Comparison of ENCODE assay signal across 8 cellular contexts in the genomic region with DNA sequence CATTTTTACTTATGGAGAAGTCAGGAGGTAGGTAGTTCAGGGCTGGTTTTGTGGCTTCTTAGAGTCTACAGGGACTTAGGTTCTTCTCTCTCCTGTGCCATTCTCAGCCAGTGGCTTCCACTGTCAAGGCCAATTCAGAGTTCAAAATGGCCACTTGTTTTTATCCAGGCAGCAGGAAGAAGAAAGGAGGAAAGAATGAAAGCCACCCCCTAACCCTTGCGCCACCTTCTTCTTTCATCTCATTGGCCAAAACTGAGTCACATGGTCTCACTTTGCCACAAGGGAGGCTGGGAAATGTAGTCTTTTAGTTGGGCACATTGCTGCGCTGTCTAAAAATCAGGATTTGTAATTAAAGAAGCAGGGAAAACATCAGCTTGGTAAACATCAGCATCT.
DNase-seq lines count a peak whose midpoint lies in the region; TF ChIP-seq lines count a peak whose summit lies in the region.

No MANE protein-coding gene starts in this region.

- H3K4me1 ChIP-seq in BE2C (no peaks in the 10 kb centered on the region), adipocyte (ENCODE audit: control insufficient read depth, insufficient read depth, low read length) (peaks cover 80% of the 10 kb centered on the region), thymus (ENCODE audit: control insufficient read depth, insufficient read depth, low read length) (peaks cover 11% of the 10 kb centered on the region)

- H3K27ac ChIP-seq in thymus (ENCODE audit: low read depth), result peak overlapping the region; percentile 6

- H3K27me3 ChIP-seq in BE2C, result no peaks in the 10 kb centered on the region
- no peaks in the 10 kb centered on the region for H3K27me3 ChIP-seq in adipocyte (replicated peaks; ENCODE audit: control insufficient read depth, insufficient read depth, low read length)
- H3K27me3 ChIP-seq in thymus (ENCODE audit: control insufficient read depth, insufficient read depth), result no peaks in the 10 kb centered on the region

- H3K36me3 ChIP-seq in BE2C, result no peaks in the 10 kb centered on the region
- no peaks in the 10 kb centered on the region for H3K36me3 ChIP-seq in adipocyte (ENCODE audit: control insufficient read depth, insufficient read depth, low read length, severe bottlenecking)
- H3K36me3 ChIP-seq in thymus (ENCODE audit: control insufficient read depth, insufficient read depth), result no peaks in the 10 kb centered on the region

- peak; percentile 23 for DNase-seq in BE2C
- peak; percentile 86 for DNase-seq in H4 (ENCODE audit: low spot score)
- DNase-seq in NCI-H774 (lab: John Stamatoyannopoulos, UW), result peak; percentile 72
- peak; percentile 64 for DNase-seq in adipocyte (ENCODE audit: low read depth)
- DNase-seq in iris pigment epithelial cell (ENCODE audit: low read depth), result peak; percentile 83
- DNase-seq in activated gamma-delta T cell (lab: John Stamatoyannopoulos, UW), result no peak
- no peak for DNase-seq in epidermal melanocyte (ENCODE audit: insufficient read length, low spot score)

- H3K9me3 ChIP-seq in BE2C (no peaks in the 10 kb centered on the region), adipocyte (ENCODE audit: control insufficient read depth, low read length) (no peaks in the 10 kb centered on the region), thymus (ENCODE audit: control insufficient read depth) (no peaks in the 10 kb centered on the region)

- TF ChIP-seq CTCF in BE2C (IDR thresholded peaks at IDR 0.05; ENCODE audit: low read depth, low read length), result no peak

- H3K4me3 ChIP-seq in BE2C (ENCODE audit: low read depth, low read length), result no peak overlapping the region
- no peak overlapping the region for H3K4me3 ChIP-seq in adipocyte (ENCODE audit: low read length)
- no peak overlapping the region for H3K4me3 ChIP-seq in thymus (ENCODE audit: low read length)

- H3K9ac ChIP-seq in adipocyte (ENCODE audit: low read length), result peak overlapping the region; percentile 57

- 95% methylated on average over 2 of the region's 2 CpGs for WGBS in thymus

Comparison
In these comparisons a context has a peak if more than half of its experiments do, and no peak if none do; other contexts are left out.
1. DNase-seq: peak in BE2C (single experiment), H4 (single experiment), NCI-H774 (single experiment), adipocyte (single experiment) and iris pigment epithelial cell (single experiment); none in activated gamma-delta T cell (single experiment) and epidermal melanocyte (single experiment).